In genomic region chr3:66572938-66573710, GRCh38 we compare ENCODE assay signal across 9 cellular contexts.
DNase-seq lines count a peak whose midpoint lies in the region; ATAC-seq and TF ChIP-seq lines count a peak whose summit lies in the region.
"Had no signal": no experiment of that assay in that cellular context is flagged by ENCODE, and none has a peak within 500 bp of the region (broad histone marks: within the 10 kb centered on the region; RNA-seq: fewer than 3 reads in every experiment).

No MANE protein-coding gene starts in this region.

- peak overlapping the region; percentile 23 for H3K27ac ChIP-seq in iPS-20b (ENCODE audit: low read length)
- H3K27ac ChIP-seq in colonic mucosa, result no peak overlapping the region

- H3K9me3 ChIP-seq in Caco-2, result no peaks in the 10 kb centered on the region
- no peaks in the 10 kb centered on the region for H3K9me3 ChIP-seq in iPS-20b (ENCODE audit: insufficient read depth, low read depth, low read length)
- H3K9me3 ChIP-seq in colonic mucosa, result no peaks in the 10 kb centered on the region

- no TSS peak for BruUV-seq in Caco-2 (replicated peaks; lab: Mats Ljungman, UMichigan)

- peaks cover 2% of the 10 kb centered on the region for H3K9me3 Mint-ChIP-seq in Caco-2 (ENCODE audit: unreplicated experiment)

- H3K36me3 Mint-ChIP-seq in Caco-2 (ENCODE audit: insufficient read depth, unreplicated experiment), result no peaks in the 10 kb centered on the region
- H3K36me3 Mint-ChIP-seq: IgD-negative memory B cell had no signal

- no peaks in the 10 kb centered on the region for H3K4me1 Mint-ChIP-seq in Caco-2 (ENCODE audit: low read depth, unreplicated experiment)

- CTCF ChIA-PET in Caco-2 (lab: Charles Lee), result no interaction called here

- peak overlapping the region; percentile 52 for H3K9ac ChIP-seq in iPS-20b (ENCODE audit: low read depth, low read length)
- H3K9ac ChIP-seq in colonic mucosa (ENCODE audit: low read depth in 2 of 2, low read length in 2 of 2), result no peak overlapping the region

- H3K27ac Mint-ChIP-seq in Caco-2 (ENCODE audit: unreplicated experiment), result no peak overlapping the region

- H3K36me3 ChIP-seq in Caco-2 (ENCODE audit: control insufficient read depth, insufficient read depth, low read length) (no peaks in the 10 kb centered on the region), iPS-20b (ENCODE audit: insufficient read depth, low read depth, low read length) (no peaks in the 10 kb centered on the region), colonic mucosa (no peaks in the 10 kb centered on the region)

- H3K27me3 ChIP-seq in Caco-2 (replicated peaks; ENCODE audit: control insufficient read depth, insufficient read depth, low read length) (no peaks in the 10 kb centered on the region), iPS-20b (ENCODE audit: insufficient read depth, low read length) (no peaks in the 10 kb centered on the region; the same call in 1 of the 2 replicates), colonic mucosa (no peaks in the 10 kb centered on the region)

- intact Hi-C loops in Caco-2 (cut with micrococcal nuclease; ENCODE audit: unreplicated experiment), result no loop called here
- intact Hi-C loops in colonic mucosa (cut with DNase I), result no loop called here

- TF ChIP-seq CTCF in Caco-2 (IDR thresholded peaks at IDR 0.05; ENCODE audit: insufficient read depth in 1 of 2, low read depth in 1 of 2, low read length in 1 of 2, severe bottlenecking in 1 of 2, unreplicated experiment in 1 of 2), result peak; percentile 37 to 39
- no peak for TF ChIP-seq CTCF in colonic mucosa (IDR thresholded peaks at IDR 0.05)

- DNase-seq in Caco-2 (peak in 1 of 2 experiments; percentile 48), OCI-M1 (lab: John Stamatoyannopoulos, UW) (peak; percentile 6), colonic mucosa (no peak), NCI-H1436 treated with DMSO at 0.1 percent for 48 hours (lab: John Stamatoyannopoulos, UW) (no peak), SIG-M5 treated with dmso at 0.1 percent for 504 hours (lab: John Stamatoyannopoulos, UW; ENCODE audit: unreplicated experiment) (no peak)
- no peak for DNase-seq in activated CD8-positive, alpha-beta memory T cell treated with anti-CD3 and anti-CD28 coated beads, Interleukin-2, amount 50 U/mL, for 48 hours

- peak; percentile 87 for ATAC-seq in GM19035 (IDR thresholded peaks at IDR 0.05; ENCODE audit: unreplicated experiment)

- H3K4me1 ChIP-seq in Caco-2 (no peaks in the 10 kb centered on the region; the same call in 1 of the 2 replicates), iPS-20b (ENCODE audit: insufficient read depth, low read length) (peaks cover 24% of the 10 kb centered on the region), colonic mucosa (no peaks in the 10 kb centered on the region)

- no peak overlapping the region for H3K4me3 Mint-ChIP-seq in Caco-2 (ENCODE audit: unreplicated experiment)
- H3K4me3 Mint-ChIP-seq: IgD-negative memory B cell had no signal

- H3K4me3 ChIP-seq in Caco-2 (ENCODE audit: low read depth, low read length) (no peak overlapping the region), iPS-20b (ENCODE audit: low read length) (peak overlapping the region; percentile 59), colonic mucosa (no peak overlapping the region)

- POLR2A ChIA-PET in Caco-2 (lab: Charles Lee), result no interaction called here

- H3K27me3 Mint-ChIP-seq in Caco-2 (ENCODE audit: insufficient read depth, unreplicated experiment), result no peaks in the 10 kb centered on the region
